In the genomic region with DNA sequence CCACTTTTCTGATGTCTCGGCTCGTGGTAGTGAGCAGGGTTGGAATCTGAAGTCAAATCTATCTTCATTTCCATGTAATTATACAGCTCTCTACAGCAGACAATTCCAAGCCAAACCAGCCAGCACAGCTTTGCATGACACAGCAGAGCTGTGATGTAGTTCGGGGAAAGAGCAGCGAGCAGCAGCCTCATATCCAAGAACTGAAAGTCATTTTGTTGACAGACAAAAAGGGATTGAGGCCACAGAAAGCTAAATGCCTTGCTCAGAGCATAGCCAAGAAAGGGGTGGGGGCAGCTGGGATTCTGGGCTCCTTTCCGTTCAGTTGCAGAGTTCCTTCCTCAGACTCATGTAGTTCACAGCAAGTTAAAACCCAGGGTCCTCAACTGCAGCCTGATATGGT, we compare ENCODE assay signal across 13 cellular contexts. TPM values are rescaled to one million over a fixed set of nuclear protein-coding genes. Genes with fewer than 3 reads are reported as not detected.
DNase-seq lines count a peak whose midpoint lies in the region; ATAC-seq lines count a peak whose summit lies in the region.
"Had no signal": no experiment of that assay in that cellular context is flagged by ENCODE, and none has a peak within 500 bp of the region (broad histone marks: within the 10 kb centered on the region; RNA-seq: fewer than 3 reads in every experiment).

No MANE protein-coding gene starts in this region.

- peaks cover 79% of the 10 kb centered on the region for H3K36me3 Mint-ChIP-seq in activated T-helper 1 cell treated with anti-CD3 and anti-CD28 coated beads, Interleukin-12 subunit alpha, Interleukin-12 subunit beta, Interleukin-2, Interleukin-4 antibody, amounts not matched to agents 30 ng/mL and 10 ng/mL and 1 ng/mL, durations not matched to agents 14 hours and 24 hours and 36 hours (ENCODE audit: low read depth)

- H3K9me2 ChIP-seq in GM23248 (ENCODE audit: insufficient read depth) = no peaks in the 10 kb centered on the region

- H3K79me2 ChIP-seq in GM23248 (ENCODE audit: insufficient read depth) = no peaks in the 10 kb centered on the region
- H3K79me2 ChIP-seq: parathyroid adenoma had no signal

- ATAC-seq in left cardiac atrium (peak; percentile 61 to 76), GM19023 (IDR thresholded peaks at IDR 0.05; ENCODE audit: unreplicated experiment) (no peak), HG03469 (IDR thresholded peaks at IDR 0.05; ENCODE audit: unreplicated experiment) (no peak)

- peaks cover 61% of the 10 kb centered on the region for H3K27me3 ChIP-seq in GM23248 (replicated peaks; ENCODE audit: insufficient read depth)

- H3K4me2 ChIP-seq in GM23248 (ENCODE audit: unreplicated experiment) = no peak overlapping the region

- H3K9me3 Mint-ChIP-seq in activated T-helper 1 cell treated with anti-CD3 and anti-CD28 coated beads, Interleukin-12 subunit alpha, Interleukin-12 subunit beta, Interleukin-2, Interleukin-4 antibody, amounts not matched to agents 30 ng/mL and 10 ng/mL and 1 ng/mL, durations not matched to agents 14 hours and 24 hours and 36 hours = no peaks in the 10 kb centered on the region
- H3K9me3 Mint-ChIP-seq: HFFc6 had no signal

- no peaks in the 10 kb centered on the region for H3K4me1 ChIP-seq in GM23248 (ENCODE audit: insufficient read depth)
- H3K4me1 ChIP-seq: parathyroid adenoma had no signal

- no peaks in the 10 kb centered on the region for H3K36me3 ChIP-seq in GM23248 (ENCODE audit: low read depth)

- H3K4me3 Mint-ChIP-seq in activated T-helper 1 cell treated with anti-CD3 and anti-CD28 coated beads, Interleukin-12 subunit alpha, Interleukin-12 subunit beta, Interleukin-2, Interleukin-4 antibody, amounts not matched to agents 30 ng/mL and 10 ng/mL and 1 ng/mL, durations not matched to agents 14 hours and 24 hours and 36 hours = no peak overlapping the region
- H3K4me3 Mint-ChIP-seq: HFFc6 had no signal

- H3K9ac ChIP-seq in GM23248 = no peak overlapping the region
- H3K9ac ChIP-seq: parathyroid adenoma had no signal

- no peaks in the 10 kb centered on the region for H3K27me3 Mint-ChIP-seq in activated T-helper 1 cell treated with anti-CD3 and anti-CD28 coated beads, Interleukin-12 subunit alpha, Interleukin-12 subunit beta, Interleukin-2, Interleukin-4 antibody, amounts not matched to agents 30 ng/mL and 10 ng/mL and 1 ng/mL, durations not matched to agents 14 hours and 24 hours and 36 hours (ENCODE audit: insufficient read depth)

- H3K4me1 Mint-ChIP-seq in activated T-helper 1 cell treated with anti-CD3 and anti-CD28 coated beads, Interleukin-12 subunit alpha, Interleukin-12 subunit beta, Interleukin-2, Interleukin-4 antibody, amounts not matched to agents 30 ng/mL and 10 ng/mL and 1 ng/mL, durations not matched to agents 14 hours and 24 hours and 36 hours (ENCODE audit: low read depth) = peaks cover 92% of the 10 kb centered on the region

- H3K4me3 ChIP-seq in GM23248 = no peak overlapping the region

- intact Hi-C loops in activated T-helper 1 cell treated with anti-CD3 and anti-CD28 coated beads, Interleukin-12 subunit alpha, Interleukin-12 subunit beta, Interleukin-2, Interleukin-4 antibody, amounts not matched to agents 30 ng/mL and 10 ng/mL and 1 ng/mL, durations not matched to agents 14 hours and 24 hours and 36 hours (cut with micrococcal nuclease) = no loop called here
- intact Hi-C loops in left cardiac atrium (cut with DNase I) = loop anchor here (5.0 to 10.0 kb wide), 4 partner anchors 38 to 157 kb away; no protein-coding TSS in a partner anchor
- intact Hi-C loops in posterior cingulate gyrus (cut with DNase I) = loop anchor here (2.0 to 10.0 kb wide), 3 partner anchors 39 to 82 kb away; no protein-coding TSS in a partner anchor

- in situ Hi-C loops in GM23248 (cut with MboI) = no loop called here

- H3K27ac Mint-ChIP-seq in activated T-helper 1 cell treated with anti-CD3 and anti-CD28 coated beads, Interleukin-12 subunit alpha, Interleukin-12 subunit beta, Interleukin-2, Interleukin-4 antibody, amounts not matched to agents 30 ng/mL and 10 ng/mL and 1 ng/mL, durations not matched to agents 14 hours and 24 hours and 36 hours = peak overlapping the region; percentile 52
- H3K27ac Mint-ChIP-seq: HFFc6 had no signal

- H3K27ac ChIP-seq in GM23248 = no peak overlapping the region
- H3K27ac ChIP-seq: parathyroid adenoma had no signal

- peak; percentile 34 for DNase-seq in GM23248
- DNase-seq in activated T-helper 1 cell treated with anti-CD3 and anti-CD28 coated beads, Interleukin-12 subunit alpha, Interleukin-12 subunit beta, Interleukin-2, Interleukin-4 antibody, amounts not matched to agents 30 ng/mL and 10 ng/mL and 1 ng/mL, durations not matched to agents 14 hours and 24 hours and 36 hours (ENCODE audit: low spot score) = no peak
- peak; percentile 28 for DNase-seq in left cardiac atrium
- DNase-seq in posterior cingulate gyrus = peak; percentile 50 to 96 (median 68)
- DNase-seq in NCI-H2196 treated with DMSO at 0.1 percent for 48 hours (lab: John Stamatoyannopoulos, UW; ENCODE audit: unreplicated experiment) = no peak
- DNase-seq in effector CD8-positive, alpha-beta T cell (lab: John Stamatoyannopoulos, UW) = no peak
- DNase-seq: DMS 273 treated with DMSO at 0.1 percent for 48 hours, HFFc6 had no signal

- no peak overlapping the region for H2AFZ ChIP-seq in GM23248
- H2AFZ ChIP-seq: parathyroid adenoma had no signal

- H3K9me3 ChIP-seq in GM23248 (ENCODE audit: low read depth) = no peaks in the 10 kb centered on the region

- H3F3A ChIP-seq in GM23248 (ENCODE audit: insufficient read depth) = no peaks in the 10 kb centered on the region

- no peaks in the 10 kb centered on the region for H4K20me1 ChIP-seq in GM23248 (ENCODE audit: insufficient read depth)

- 1% methylated on average over 5 of the region's 5 CpGs for WGBS in GM23248 (ENCODE audit: low coverage in 1 of 2, low lambda C conversion rate in 2 of 2, missing lambda C conversion rate in 2 of 2), 2 experiments

RNA-seq across cellular contexts. Expression of gene LCP2, which starts 32.0 kb away (rescaled TPM):
- total RNA-seq in GM23248 (2014; rRNA removed; shearing (Covaris generic)) = not detected in 2 replicates
- polyA plus RNA-seq in GM23248 (2016; fragmentation: Nextera tagmentation; extraction: Ambion mirVana) = not detected in 2 replicates
- 350 and 351 TPM in 2 replicates for total RNA-seq in activated T-helper 1 cell treated with anti-CD3 and anti-CD28 coated beads, Interleukin-12 subunit alpha, Interleukin-12 subunit beta, Interleukin-2, Interleukin-4 antibody, amounts not matched to agents 30 ng/mL and 10 ng/mL and 1 ng/mL, durations not matched to agents 14 hours and 24 hours and 36 hours
- total RNA-seq in left cardiac atrium = 10 to 100 TPM; 10.6 to 12.3 TPM
- total RNA-seq: HFFc6 had no signal

RNA-seq across cellular contexts. Expression of gene C5orf58, which starts 32.7 kb away (rescaled TPM):
- not detected in 2 replicates for total RNA-seq in GM23248 (2014; rRNA removed; shearing (Covaris generic))
- polyA plus RNA-seq in GM23248 (2016; fragmentation: Nextera tagmentation; extraction: Ambion mirVana) = not detected in 2 replicates
- not detected in 2 replicates for total RNA-seq in activated T-helper 1 cell treated with anti-CD3 and anti-CD28 coated beads, Interleukin-12 subunit alpha, Interleukin-12 subunit beta, Interleukin-2, Interleukin-4 antibody, amounts not matched to agents 30 ng/mL and 10 ng/mL and 1 ng/mL, durations not matched to agents 14 hours and 24 hours and 36 hours
- not detected for total RNA-seq in left cardiac atrium
- total RNA-seq: HFFc6; T-helper 2 cell treated with Interferon-gamma antibody and Interleukin-4, amounts not matched to agents 100 ng/mL and 5 ng/mL, for 36 hours had no signal
- polyA plus RNA-seq: adipose tissue had no signal

Comparison
In these comparisons a context has a peak if more than half of its experiments do, and no peak if none do; other contexts are left out.
1. DNase-seq: peak in GM23248 (single experiment), left cardiac atrium (single experiment) and posterior cingulate gyrus (10 of 10); none in activated T-helper 1 cell treated with anti-CD3 and anti-CD28 coated beads, Interleukin-12 subunit alpha, Interleukin-12 subunit beta, Interleukin-2, Interleukin-4 antibody, amounts not matched to agents 30 ng/mL and 10 ng/mL and 1 ng/mL, durations not matched to agents 14 hours and 24 hours and 36 hours (single experiment), NCI-H2196 treated with DMSO at 0.1 percent for 48 hours (single experiment) and effector CD8-positive, alpha-beta T cell (single experiment).
2. ATAC-seq: peak in left cardiac atrium (2 of 2); none in GM19023 (single experiment) and HG03469 (single experiment).
3. RNA of gene LCP2, which starts 32.0 kb away (total RNA-seq): 350 to 351 TPM in activated T-helper 1 cell treated with anti-CD3 and anti-CD28 coated beads, Interleukin-12 subunit alpha, Interleukin-12 subunit beta, Interleukin-2, Interleukin-4 antibody, amounts not matched to agents 30 ng/mL and 10 ng/mL and 1 ng/mL, durations not matched to agents 14 hours and 24 hours and 36 hours; 10.6 to 12.3 TPM in left cardiac atrium and not detected in GM23248; every median in the first group is over 10 times any median in the second.